ENCODE assay signal across 8 cellular contexts in genomic region chr3:72847751-72848702, GRCh38. TPM values are rescaled to one million over a fixed set of nuclear protein-coding genes. Genes with fewer than 3 reads are reported as not detected.
A peak's percentile ranks its signal among the peaks of the same experiment; 100 is the strongest.
DNase-seq lines count a peak whose midpoint lies in the region; ATAC-seq, FAIRE-seq and TF ChIP-seq lines count a peak whose summit lies in the region.

TSS of gene SHQ1 (minus strand) at chr3:72848445. CDS start at chr3:72848340, 105 bp downstream.

- H3K9me3 ChIP-seq in H1 (ENCODE audit: insufficient read depth in 2 of 2, low read depth in 1 of 2, low read length in 1 of 2), result no peaks in the 10 kb centered on the region

- H3K56ac ChIP-seq in H1 (replicated peaks; ENCODE audit: insufficient read length, low read depth, low read length), result no peak within 1 kb of the TSS

- peaks cover 0 to 6% of the 10 kb centered on the region in 2 experiments for H4K20me1 ChIP-seq in H1 (replicated peaks in 1 of 2; ENCODE audit: control insufficient read depth in 1 of 2, insufficient read depth in 2 of 2, low read length in 2 of 2)

- TF ChIP-seq EP300 in H1 (IDR thresholded peaks at IDR 0.05; ENCODE audit: borderline replicate concordance in 1 of 2, low read depth in 2 of 2, low read length in 2 of 2), result no peak

- peak within 1 kb of the TSS; percentile 34; the same call in 1 of the 2 replicates for H2BK15ac ChIP-seq in H1 (ENCODE audit: low read length)

- POLR2A ChIA-PET in activated CD8-positive, alpha-beta memory T cell treated with anti-CD3 and anti-CD28 coated beads for 36 hours (lab: Charles Lee), result no interaction called here
- POLR2A ChIA-PET in H1 (lab: Charles Lee; ENCODE audit: partially characterized antibody), result interaction anchor here (1.0 kb wide), 1 partner anchor 12 kb away, joined by 3 read pairs; no protein-coding TSS in a partner anchor

- TF ChIP-seq RAD21 in H1 (IDR thresholded peaks at IDR 0.05 in 1 of 2, conservative IDR thresholded peaks at IDR 0.05 in 1 of 2; ENCODE audit: low read depth in 2 of 2, low read length in 2 of 2), result no peak

- H2BK20ac ChIP-seq in H1 (ENCODE audit: low read length), result no peak within 1 kb of the TSS

- peaks cover 0 to 13% of the 10 kb centered on the region in 2 experiments; a peak in 2 of 4 replicates for H3K79me2 ChIP-seq in H1 (ENCODE audit: control insufficient read depth in 1 of 2, insufficient read depth in 2 of 2, low read length in 2 of 2)

- peak; percentile 87 for ATAC-seq in GM19468 (IDR thresholded peaks at IDR 0.05; ENCODE audit: extremely low read depth, unreplicated experiment)

- WGBS in H1 (ENCODE audit: extremely low coverage in 1 of 2, insufficient coverage in 1 of 2, insufficient read length in 1 of 2, insufficient replicate concordance in 2 of 2, low coverage in 1 of 2, low lambda C conversion rate in 2 of 2, missing lambda C conversion rate in 1 of 2), 2 experiments, result 1% methylated on average over 86 of the region's 86 CpGs; no CpG with 5 or more reads in 1 of the 2 experiments

- H3K4me1 ChIP-seq in H1 (replicated peaks in 1 of 4; ENCODE audit: control insufficient read depth in 3 of 4, insufficient read depth in 4 of 4, low read length in 3 of 4), result peaks cover 0 to 6% (median 0%) of the 10 kb centered on the region in 4 experiments; a peak in 3 of 7 replicates

- H4K8ac ChIP-seq in H1 (ENCODE audit: extremely low read depth, insufficient read depth, low read length), result no peak within 1 kb of the TSS

- H3K4me3 ChIP-seq in H1 (ENCODE audit: extremely low read depth in 1 of 4, insufficient read depth in 2 of 4, low read depth in 3 of 4, low read length in 4 of 4), result peak within 1 kb of the TSS; percentile 67 to 82 (median 77)

- peak; percentile 39 for FAIRE-seq in H1 (lab: Jason Lieb, UNC)

- no peak within 1 kb of the TSS for H3K4ac ChIP-seq in H1 (replicated peaks; ENCODE audit: insufficient read length, low read depth, low read length)

- no peak within 1 kb of the TSS for H3K27ac ChIP-seq in H1 (ENCODE audit: low read depth, low read length)

- DNase-seq in COLO829 (ENCODE audit: low spot score) (peak; percentile 95), HS-27A (ENCODE audit: low read depth) (peak; percentile 91), NOMO-1 treated with DMSO at 0.1 percent for 48 hours (lab: John Stamatoyannopoulos, UW; ENCODE audit: unreplicated experiment) (peak; percentile 92), H1 (ENCODE audit: low read depth in 1 of 2, low spot score in 2 of 2) (peak; percentile 57 to 93), medulla oblongata (ENCODE audit: extremely low spot score) (peak; percentile 98)
- peak; percentile 92 to 97 (median 95) for DNase-seq in stimulated activated CD4-positive, alpha-beta T cell treated with anti-CD3 and anti-CD28 coated beads, TNF-alpha, amount 100 ng/mL, for 48 hours (ENCODE audit: low read depth in 3 of 3)

- peak within 1 kb of the TSS; percentile 92 for H2AFZ ChIP-seq in H1 (ENCODE audit: low read length)

- peaks cover 0 to 17% (median 11%) of the 10 kb centered on the region in 4 experiments; a peak in 6 of 7 replicates for H3K27me3 ChIP-seq in H1 (replicated peaks in 1 of 4; ENCODE audit: control insufficient read depth in 3 of 4, extremely low read depth in 1 of 4, insufficient read depth in 3 of 4, low read length in 3 of 4)

- H3K9ac ChIP-seq in H1 (replicated peaks in 1 of 4; ENCODE audit: extremely low read depth in 1 of 4, low read depth in 3 of 4, low read length in 3 of 4), result peak within 1 kb of the TSS in 3 of 4 experiments; percentile 2 to 9 (median 4); a peak in 3 of 7 replicates

- no peak within 1 kb of the TSS for H3K14ac ChIP-seq in H1 (ENCODE audit: insufficient read length)

- no peaks in the 10 kb centered on the region for H3K79me1 ChIP-seq in H1 (ENCODE audit: low read depth, low read length)

- H4K5ac ChIP-seq in H1 (ENCODE audit: insufficient read length, low read depth, low read length), result no peak within 1 kb of the TSS

- no peaks in the 10 kb centered on the region for H3K36me3 ChIP-seq in H1 (ENCODE audit: control insufficient read depth in 2 of 4, insufficient read depth in 4 of 4, low read length in 3 of 4)

- peak within 1 kb of the TSS; percentile 16 for H4K91ac ChIP-seq in H1 (replicated peaks; ENCODE audit: insufficient read length, low read length)

- no peak within 1 kb of the TSS for H2AK5ac ChIP-seq in H1 (ENCODE audit: low read depth, low read length)

- TF ChIP-seq POLR2A in H1 (IDR thresholded peaks at IDR 0.05; ENCODE audit: control extremely low read depth in 1 of 2, low read depth in 2 of 2, low read length in 2 of 2), result no peak

- no peak within 1 kb of the TSS for H2BK120ac ChIP-seq in H1 (replicated peaks; ENCODE audit: low read depth, low read length)

- H3K23ac ChIP-seq in H1 (ENCODE audit: insufficient read length), result no peak within 1 kb of the TSS

- peak within 1 kb of the TSS; percentile 36; the same call in 1 of the 2 replicates for H3K18ac ChIP-seq in H1 (ENCODE audit: extremely low read depth, low read length)

- peak within 1 kb of the TSS; percentile 96 to 98 for H3K4me2 ChIP-seq in H1 (ENCODE audit: insufficient read depth in 1 of 2, low read depth in 2 of 2, low read length in 2 of 2)

- H3K23me2 ChIP-seq in H1 (ENCODE audit: low read depth, low read length), result peaks cover 18% of the 10 kb centered on the region

- no peak for TF ChIP-seq CTCF in H1 (IDR thresholded peaks at IDR 0.05; ENCODE audit: control extremely low read depth in 1 of 3, insufficient read depth in 1 of 3, low read depth in 1 of 3, low read length in 3 of 3)

- no peak within 1 kb of the TSS for H2BK5ac ChIP-seq in H1 (ENCODE audit: low read depth, low read length)

- CTCF ChIA-PET in activated CD8-positive, alpha-beta memory T cell treated with anti-CD3 and anti-CD28 coated beads for 36 hours (lab: Charles Lee), result interaction anchor here (1.1 to 1.3 kb wide), 3 partner anchors 25 to 239 kb away, joined by 3 to 5 read pairs (median 3); partner anchors contain the start of gene GXYLT2
- CTCF ChIA-PET in H1 (lab: Charles Lee; ENCODE audit: partially characterized antibody), result interaction anchor here (0.6 to 1.2 kb wide), 5 partner anchors 24 to 213 kb away, joined by 3 to 4 read pairs (median 3); partner anchors contain the start of gene GXYLT2

- H2BK12ac ChIP-seq in H1 (ENCODE audit: low read depth, low read length), result no peak within 1 kb of the TSS

TF ChIP-seq in H1, 55 proteins besides CTCF, POLR2A, EP300 and RAD21 (continues in another document):
- TF ChIP-seq SP4 (IDR thresholded peaks at IDR 0.05; ENCODE audit: low read length), result peak; percentile 61; the same call in 1 of the 2 replicates
- TF ChIP-seq CHD2 (IDR thresholded peaks at IDR 0.05; ENCODE audit: low read length), result no peak
- TF ChIP-seq RNF2 (IDR thresholded peaks at IDR 0.05; ENCODE audit: borderline replicate concordance, low read depth, low read length, missing control alignments, poor library complexity, severe bottlenecking), result no peak
- peak; percentile 79 to 97; a peak in 3 of 4 replicates for TF ChIP-seq SIN3A (conservative IDR thresholded peaks at IDR 0.05 in 1 of 2, IDR thresholded peaks at IDR 0.05 in 1 of 2; ENCODE audit: low read depth in 1 of 2, low read length in 2 of 2)
- peak; percentile 35 for TF ChIP-seq EGR1 (IDR thresholded peaks at IDR 0.05; ENCODE audit: borderline replicate concordance, low read depth, low read length)
- TF ChIP-seq MAX (IDR thresholded peaks at IDR 0.05), result peak; percentile 97
- no peak for TF ChIP-seq GTF2F1 (IDR thresholded peaks at IDR 0.05; ENCODE audit: borderline replicate concordance, low read depth, low read length)
- TF ChIP-seq KDM4A (IDR thresholded peaks at IDR 0.05; ENCODE audit: low read depth, low read length, severe bottlenecking), result peak; percentile 100
- 0 out of 2 replicates have a peak, but pooled peaks have one; percentile 48 for TF ChIP-seq PHF8 (conservative IDR thresholded peaks at IDR 0.05; ENCODE audit: low read depth, low read length)
- TF ChIP-seq EZH2 (IDR thresholded peaks at IDR 0.05; ENCODE audit: low read depth, low read length, severe bottlenecking), result peak; percentile 12
- no peak for TF ChIP-seq JUND (IDR thresholded peaks at IDR 0.05; ENCODE audit: low read length)

RNA-seq across cellular contexts. Expression of gene SHQ1, which starts in this region (rescaled TPM):
- 10 to 100 TPM; 39.5 to 41.4 TPM for total RNA-seq in activated CD8-positive, alpha-beta memory T cell treated with anti-CD3 and anti-CD28 coated beads for 36 hours
- 33.7 and 34.4 TPM in 2 replicates for total RNA-seq in H1 (2021; fragmentation: NEBNext Ultra II Directional; extraction: Animal tissue kit (Norgen Biotek cat#: 25700))
- polyA plus RNA-seq in H1 (2011; rRNA removed), result 7.5 and 10.7 TPM in 2 replicates
- polyA plus RNA-seq in H1 (2011; cell fraction: cytosol; rRNA removed), result 11.5 TPM
- 16.6 TPM for polyA plus RNA-seq in H1 (2011; cell fraction: nucleus; rRNA removed)
- polyA plus RNA-seq in H1 (2012, experiment 1 of 2), result 14.1 to 27.9 TPM (median 17.1 TPM) in 4 replicates
- 2.0 TPM for polyA plus RNA-seq in H1 (2012, experiment 2 of 2)
- polyA plus RNA-seq in H1 (2013, experiment 1 of 2), result 14.7 TPM
- polyA plus RNA-seq in H1 (2013, experiment 2 of 2), result 14.9 TPM
- 11.1 and 13.8 TPM in 2 replicates for polyA minus RNA-seq in H1 (2011; rRNA and poly(A)+ RNA removed)
- 17.9 TPM for polyA minus RNA-seq in H1 (2011; cell fraction: cytosol; rRNA and poly(A)+ RNA removed)
- 51.4 TPM for polyA minus RNA-seq in H1 (2011; cell fraction: nucleus; rRNA and poly(A)+ RNA removed)
